Comparison of ENCODE assay signal across 23 cellular contexts in the genomic region with DNA sequence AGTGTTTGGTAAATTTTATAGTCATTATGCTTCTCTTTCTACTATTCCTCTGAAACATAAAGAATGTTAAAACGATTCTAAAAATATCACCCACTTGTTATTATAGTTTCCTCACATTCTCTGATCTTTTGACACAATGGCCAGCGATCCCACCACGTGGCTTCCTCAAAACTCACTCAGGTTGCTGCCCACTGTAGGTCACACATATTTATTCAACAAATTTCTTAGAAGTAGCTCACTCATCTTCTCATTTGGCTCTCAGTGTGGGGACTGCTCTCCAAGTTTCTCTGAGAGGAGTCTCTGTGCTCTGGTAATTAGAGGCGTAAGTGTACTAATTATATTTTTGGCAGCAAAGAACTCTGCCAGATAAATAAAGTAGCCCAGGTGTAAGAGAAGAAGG.
"Had no signal": no experiment of that assay in that cellular context is flagged by ENCODE, and none has a peak within 500 bp of the region (broad histone marks: within the 10 kb centered on the region; RNA-seq: fewer than 3 reads in every experiment).

No MANE protein-coding gene starts in this region.

- H3K27me3 Mint-ChIP-seq: naive B cell had no signal

- H3K36me3 ChIP-seq: prostate gland had no signal

- DNase-seq: effector CD4-positive, alpha-beta T cell; endodermal cell; erythroblast; foreskin keratinocyte; kidney; left cardiac atrium; left ventricle myocardium superior; mesenchymal stem cell; midbrain; naive B cell; occipital lobe; retina; stimulated activated CD4-positive, alpha-beta T cell treated with anti-CD3 and anti-CD28 coated beads, Interleukin-2, amount 100 ng/mL, for 24 hours; stimulated activated CD4-positive, alpha-beta T cell treated with anti-CD3 and anti-CD28 coated beads, Interleukin-4, amount 100 ng/mL, for 4 hours; stimulated activated naive CD4-positive, alpha-beta T cell treated with Interleukin-2 at 50 U/mL for 16 hours; trophoblast cell had no signal

- H3K27ac Mint-ChIP-seq: endodermal cell, naive B cell, nephron had no signal

- H3K27me3 ChIP-seq: foreskin keratinocyte, hepatocyte had no signal

- ATAC-seq: foreskin keratinocyte, left cardiac atrium, left ventricle myocardium superior, sciatic nerve had no signal

- H3K27ac ChIP-seq: coronary artery, foreskin keratinocyte, hepatocyte, parathyroid adenoma, prostate gland had no signal

- H3K36me3 Mint-ChIP-seq: naive B cell had no signal

- H3K9me3 Mint-ChIP-seq: endodermal cell had no signal

- H3K4me3 ChIP-seq: coronary artery, hepatocyte, lung, prostate gland had no signal

- H3K4me1 ChIP-seq: foreskin keratinocyte, parathyroid adenoma, prostate gland had no signal

- H3K4me1 Mint-ChIP-seq: endodermal cell, naive B cell, nephron had no signal

- H3K9me3 ChIP-seq: prostate gland had no signal

- H3K4me3 Mint-ChIP-seq: endodermal cell, naive B cell, nephron had no signal
